15 cellular contexts compared by ENCODE assay signal in genomic region chr6:44432726-44433125, GRCh38. TPM values are rescaled to one million over a fixed set of nuclear protein-coding genes. Genes with fewer than 3 reads are reported as not detected.
A peak's percentile ranks its signal among the peaks of the same experiment; 100 is the strongest.
DNase-seq lines count a peak whose midpoint lies in the region; ATAC-seq and TF ChIP-seq lines count a peak whose summit lies in the region.
"Had no signal": no experiment of that assay in that cellular context is flagged by ENCODE, and none has a peak within 500 bp of the region (broad histone marks: within the 10 kb centered on the region; RNA-seq: fewer than 3 reads in every experiment).

No MANE protein-coding gene starts in this region.

- H3K9me3 ChIP-seq in thoracic aorta (no peaks in the 10 kb centered on the region), esophagus squamous epithelium (no peaks in the 10 kb centered on the region)
- H3K9me3 ChIP-seq: BLaER1, MG63 had no signal

- H3K4me1 Mint-ChIP-seq in activated T-helper 1 cell treated with anti-CD3 and anti-CD28 coated beads, Interleukin-12 subunit alpha, Interleukin-12 subunit beta, Interleukin-2, Interleukin-4 antibody, amounts not matched to agents 30 ng/mL and 10 ng/mL and 1 ng/mL, durations not matched to agents 14 hours and 24 hours and 36 hours (ENCODE audit: low read depth): peaks cover 8% of the 10 kb centered on the region
- H3K4me1 Mint-ChIP-seq in mesothelial cell of epicardium: peaks cover 34% of the 10 kb centered on the region
- peaks cover 14% of the 10 kb centered on the region for H3K4me1 Mint-ChIP-seq in activated naive CD8-positive, alpha-beta T cell treated with anti-CD3 and anti-CD28 coated beads for 36 hours

- no peak for ATAC-seq in thoracic aorta (ENCODE audit: insufficient number of reproducible peaks, low FRiP score, low read depth)
- ATAC-seq: Panc1 had no signal

- intact Hi-C loops in activated T-helper 1 cell treated with anti-CD3 and anti-CD28 coated beads, Interleukin-12 subunit alpha, Interleukin-12 subunit beta, Interleukin-2, Interleukin-4 antibody, amounts not matched to agents 30 ng/mL and 10 ng/mL and 1 ng/mL, durations not matched to agents 14 hours and 24 hours and 36 hours (cut with micrococcal nuclease): no loop called here
- intact Hi-C loops in esophagus squamous epithelium (cut with DNase I): no loop called here

- H3K27ac ChIP-seq in thoracic aorta (peak overlapping the region; percentile 26 to 68), esophagus squamous epithelium (no peak overlapping the region)

- no peak for TF ChIP-seq CTCF in LNCaP clone FGC (IDR thresholded peaks at IDR 0.05; ENCODE audit: control insufficient read depth, extremely low read depth, insufficient read depth)
- no peak for TF ChIP-seq CTCF in mesothelial cell of epicardium (IDR thresholded peaks at IDR 0.05; ENCODE audit: unreplicated experiment)
- no peak for TF ChIP-seq CTCF in thoracic aorta (IDR thresholded peaks at IDR 0.05)
- no peak for TF ChIP-seq CTCF in esophagus squamous epithelium (IDR thresholded peaks at IDR 0.05)

- DNase-seq in LNCaP clone FGC (ENCODE audit: low read depth) (peak; percentile 82), mesothelial cell of epicardium (ENCODE audit: low spot score in 2 of 2, unreplicated experiment in 2 of 2) (no peak), thoracic aorta (ENCODE audit: low spot score) (no peak), esophagus squamous epithelium (lab: John Stamatoyannopoulos, UW) (no peak), NCI-H146 (lab: John Stamatoyannopoulos, UW) (no peak)
- no peak for DNase-seq in activated T-helper 1 cell treated with anti-CD3 and anti-CD28 coated beads, Interleukin-12 subunit alpha, Interleukin-12 subunit beta, Interleukin-2, Interleukin-4 antibody, amounts not matched to agents 30 ng/mL and 10 ng/mL and 1 ng/mL, durations not matched to agents 14 hours and 24 hours and 36 hours (ENCODE audit: low spot score)
- no peak for DNase-seq in activated naive CD8-positive, alpha-beta T cell treated with anti-CD3 and anti-CD28 coated beads for 36 hours
- DNase-seq: CD8-positive, alpha-beta memory T cell; KBM-7; MG63; NCI-H1092 treated with DMSO at 0.1 percent for 48 hours; NCI-H1694 treated with DMSO at 0.1 percent for 48 hours; SHP77 had no signal

- H3K36me3 Mint-ChIP-seq in activated T-helper 1 cell treated with anti-CD3 and anti-CD28 coated beads, Interleukin-12 subunit alpha, Interleukin-12 subunit beta, Interleukin-2, Interleukin-4 antibody, amounts not matched to agents 30 ng/mL and 10 ng/mL and 1 ng/mL, durations not matched to agents 14 hours and 24 hours and 36 hours (ENCODE audit: low read depth): peaks cover 24% of the 10 kb centered on the region
- H3K36me3 Mint-ChIP-seq in mesothelial cell of epicardium: peaks cover 11% of the 10 kb centered on the region
- peaks cover 30% of the 10 kb centered on the region for H3K36me3 Mint-ChIP-seq in activated naive CD8-positive, alpha-beta T cell treated with anti-CD3 and anti-CD28 coated beads for 36 hours

- peak overlapping the region; percentile 23 for H3K27ac Mint-ChIP-seq in activated T-helper 1 cell treated with anti-CD3 and anti-CD28 coated beads, Interleukin-12 subunit alpha, Interleukin-12 subunit beta, Interleukin-2, Interleukin-4 antibody, amounts not matched to agents 30 ng/mL and 10 ng/mL and 1 ng/mL, durations not matched to agents 14 hours and 24 hours and 36 hours
- H3K27ac Mint-ChIP-seq in mesothelial cell of epicardium: peak overlapping the region; percentile 61
- no peak overlapping the region for H3K27ac Mint-ChIP-seq in activated naive CD8-positive, alpha-beta T cell treated with anti-CD3 and anti-CD28 coated beads for 36 hours
- H3K27ac Mint-ChIP-seq: CD8-positive, alpha-beta memory T cell had no signal

- WGBS in esophagus squamous epithelium, 2 donors: 86 to 96% methylated on average over 1 of the region's 1 CpG

- no peaks in the 10 kb centered on the region for H3K27me3 ChIP-seq in thoracic aorta (replicated peaks; ENCODE audit: insufficient read depth)
- H3K27me3 ChIP-seq in esophagus squamous epithelium: no peaks in the 10 kb centered on the region
- H3K27me3 ChIP-seq: BLaER1, MG63 had no signal

- peaks cover 3% of the 10 kb centered on the region for H3K36me3 ChIP-seq in thoracic aorta
- peaks cover 0 to 65% (median 0%) of the 10 kb centered on the region in 3 donors for H3K36me3 ChIP-seq in esophagus squamous epithelium

- TF ChIP-seq POLR2A in esophagus squamous epithelium (IDR thresholded peaks at IDR 0.05): no peak

- H3K4me3 ChIP-seq in LNCaP clone FGC (ENCODE audit: low read depth, low read length) (no peak overlapping the region), thoracic aorta (no peak overlapping the region), esophagus squamous epithelium (no peak overlapping the region)
- H3K4me3 ChIP-seq: BLaER1, MG63 had no signal

- no peaks in the 10 kb centered on the region for H3K27me3 Mint-ChIP-seq in activated T-helper 1 cell treated with anti-CD3 and anti-CD28 coated beads, Interleukin-12 subunit alpha, Interleukin-12 subunit beta, Interleukin-2, Interleukin-4 antibody, amounts not matched to agents 30 ng/mL and 10 ng/mL and 1 ng/mL, durations not matched to agents 14 hours and 24 hours and 36 hours (ENCODE audit: insufficient read depth)
- no peaks in the 10 kb centered on the region for H3K27me3 Mint-ChIP-seq in mesothelial cell of epicardium (ENCODE audit: low read depth)
- no peaks in the 10 kb centered on the region for H3K27me3 Mint-ChIP-seq in activated naive CD8-positive, alpha-beta T cell treated with anti-CD3 and anti-CD28 coated beads for 36 hours
- H3K27me3 Mint-ChIP-seq: CD8-positive, alpha-beta memory T cell had no signal

- H3K4me1 ChIP-seq in thoracic aorta (ENCODE audit: control insufficient read depth in 1 of 2, low read depth in 2 of 2) (peaks cover 19 to 45% of the 10 kb centered on the region in 2 donors), esophagus squamous epithelium (peaks cover 0 to 4% (median 0%) of the 10 kb centered on the region in 3 donors)

- no peaks in the 10 kb centered on the region for H3K9me3 Mint-ChIP-seq in activated T-helper 1 cell treated with anti-CD3 and anti-CD28 coated beads, Interleukin-12 subunit alpha, Interleukin-12 subunit beta, Interleukin-2, Interleukin-4 antibody, amounts not matched to agents 30 ng/mL and 10 ng/mL and 1 ng/mL, durations not matched to agents 14 hours and 24 hours and 36 hours
- no peaks in the 10 kb centered on the region for H3K9me3 Mint-ChIP-seq in mesothelial cell of epicardium
- H3K9me3 Mint-ChIP-seq in activated naive CD8-positive, alpha-beta T cell treated with anti-CD3 and anti-CD28 coated beads for 36 hours: no peaks in the 10 kb centered on the region
- H3K9me3 Mint-ChIP-seq: CD8-positive, alpha-beta memory T cell had no signal

- H3K4me3 Mint-ChIP-seq in activated T-helper 1 cell treated with anti-CD3 and anti-CD28 coated beads, Interleukin-12 subunit alpha, Interleukin-12 subunit beta, Interleukin-2, Interleukin-4 antibody, amounts not matched to agents 30 ng/mL and 10 ng/mL and 1 ng/mL, durations not matched to agents 14 hours and 24 hours and 36 hours: no peak overlapping the region
- no peak overlapping the region for H3K4me3 Mint-ChIP-seq in mesothelial cell of epicardium
- H3K4me3 Mint-ChIP-seq in activated naive CD8-positive, alpha-beta T cell treated with anti-CD3 and anti-CD28 coated beads for 36 hours: no peak overlapping the region
- H3K4me3 Mint-ChIP-seq: CD8-positive, alpha-beta memory T cell had no signal

RNA-seq across cellular contexts. Expression of gene CDC5L, which starts 45.2 kb away (rescaled TPM):
- total RNA-seq in activated T-helper 1 cell treated with anti-CD3 and anti-CD28 coated beads, Interleukin-12 subunit alpha, Interleukin-12 subunit beta, Interleukin-2, Interleukin-4 antibody, amounts not matched to agents 30 ng/mL and 10 ng/mL and 1 ng/mL, durations not matched to agents 14 hours and 24 hours and 36 hours: 28.1 and 28.4 TPM in 2 replicates
- total RNA-seq in mesothelial cell of epicardium: 25.6 to 26.0 TPM (median 25.7 TPM) in 3 replicates
- 10 to 100 TPM; 19.6 to 21.7 TPM for total RNA-seq in thoracic aorta
- total RNA-seq in esophagus squamous epithelium: 10 to 100 TPM in 3 of 4 donors, 1 to 10 TPM in 1; 10.0 to 19.3 (median 14.7) TPM
- 10 to 100 TPM; 26.9 to 27.7 TPM for total RNA-seq in activated naive CD8-positive, alpha-beta T cell treated with anti-CD3 and anti-CD28 coated beads for 36 hours

Comparison
In these comparisons a context has a peak if more than half of its experiments do, and no peak if none do; other contexts are left out.
1. H3K27ac ChIP-seq: peak in thoracic aorta (2 of 2); none in esophagus squamous epithelium (0 of 4).